ENCODE assay signal across 21 cellular contexts in genomic region chr1:25068316-25068715, GRCh38.
"Had no signal": no experiment of that assay in that cellular context is flagged by ENCODE, and none has a peak within 500 bp of the region (broad histone marks: within the 10 kb centered on the region; RNA-seq: fewer than 3 reads in every experiment).

No MANE protein-coding gene starts in this region.

- ATAC-seq: heart left ventricle; naive thymus-derived CD4-positive, alpha-beta T cell; right cardiac atrium; stimulated activated effector memory CD8-positive, alpha-beta T cell treated with anti-CD3 and anti-CD28 coated beads, Interleukin-12 subunit alpha, Interleukin-12 subunit beta, amount 100 ng/mL, for 72 hours; stimulated activated naive CD8-positive, alpha-beta T cell treated with anti-CD3 and anti-CD28 coated beads, Interleukin-15, Interleukin-2, amounts not matched to agents 100 U/mL and 50 U/mL, for 24 hours had no signal

- H3K9me3 ChIP-seq: heart left ventricle, ovary, suprapubic skin, thyroid gland, upper lobe of left lung, vagina had no signal

- DNase-seq: cortex of kidney; dorsolateral prefrontal cortex; effector CD8-positive, alpha-beta T cell; foreskin melanocyte; heart left ventricle; hippocampal formation; kidney glomerular epithelial cell; mammary epithelial cell; naive thymus-derived CD4-positive, alpha-beta T cell; nucleus accumbens; ovary; right cardiac atrium; small intestine; upper lobe of left lung had no signal

- H3K4me3 Mint-ChIP-seq: naive thymus-derived CD4-positive, alpha-beta T cell; neural crest cell; stimulated activated effector memory CD8-positive, alpha-beta T cell treated with anti-CD3 and anti-CD28 coated beads, Interleukin-12 subunit alpha, Interleukin-12 subunit beta, amount 100 ng/mL, for 72 hours had no signal

- H3K4me1 ChIP-seq: thyroid gland, vagina had no signal

- H3K27ac ChIP-seq: dorsolateral prefrontal cortex, heart left ventricle, ovary, suprapubic skin, thyroid gland, upper lobe of left lung, vagina had no signal

- H3K9me3 Mint-ChIP-seq: naive thymus-derived CD4-positive, alpha-beta T cell; neural crest cell; stimulated activated effector memory CD8-positive, alpha-beta T cell treated with anti-CD3 and anti-CD28 coated beads, Interleukin-12 subunit alpha, Interleukin-12 subunit beta, amount 100 ng/mL, for 72 hours had no signal

- H3K36me3 ChIP-seq: heart left ventricle, ovary, suprapubic skin, thyroid gland, upper lobe of left lung, vagina had no signal

- H3K27ac Mint-ChIP-seq: naive thymus-derived CD4-positive, alpha-beta T cell; progenitor cell of endocrine pancreas; stimulated activated effector memory CD8-positive, alpha-beta T cell treated with anti-CD3 and anti-CD28 coated beads, Interleukin-12 subunit alpha, Interleukin-12 subunit beta, amount 100 ng/mL, for 72 hours had no signal

- H3K27me3 ChIP-seq: ovary, suprapubic skin, thyroid gland, upper lobe of left lung, vagina had no signal

- H3K36me3 Mint-ChIP-seq: naive thymus-derived CD4-positive, alpha-beta T cell had no signal

- H3K4me3 ChIP-seq: dorsolateral prefrontal cortex, heart left ventricle, ovary, suprapubic skin, thyroid gland, upper lobe of left lung, vagina had no signal
